Comparison of ENCODE assay signal across 1 cellular context in the genomic region with DNA sequence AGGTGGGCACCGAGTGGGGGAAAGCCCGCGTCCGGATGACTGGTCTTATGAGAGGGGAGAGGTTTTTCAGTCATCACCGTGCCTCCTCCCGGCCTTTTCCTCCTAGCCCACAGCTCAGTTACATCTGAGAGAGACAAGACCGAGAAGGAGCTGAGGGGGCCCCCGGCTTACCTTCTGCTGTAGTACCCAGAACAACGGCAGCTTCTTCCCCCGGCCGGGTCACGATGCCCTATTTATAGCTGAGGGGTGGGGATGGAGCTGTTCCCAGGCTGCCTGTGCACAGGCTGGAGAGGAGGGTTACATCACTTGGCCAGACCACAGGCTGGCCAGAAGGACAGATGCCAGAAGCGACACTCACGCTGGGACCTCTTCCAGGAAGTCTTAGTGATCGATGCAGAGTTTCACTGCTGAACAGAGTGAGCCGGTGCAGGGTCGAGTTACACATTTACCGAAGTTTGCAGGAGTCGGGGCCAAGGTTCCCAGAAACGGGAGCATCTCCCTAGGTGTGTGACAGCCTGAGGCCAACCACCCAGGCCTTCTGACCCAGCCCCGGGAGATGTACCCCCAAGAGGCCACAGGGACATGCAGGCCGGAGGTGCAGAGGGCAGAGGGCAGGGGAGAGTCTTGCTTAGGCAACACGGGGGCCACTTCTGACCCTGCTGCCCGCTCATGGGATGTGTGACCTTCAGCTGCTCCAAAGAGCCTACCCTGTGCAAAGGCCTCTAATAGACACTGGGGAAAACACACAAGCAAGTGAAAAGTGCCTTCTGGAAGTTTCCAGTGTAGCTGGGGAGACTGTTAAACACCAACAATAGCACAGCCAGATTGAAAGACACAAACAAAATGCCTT.
A peak's percentile ranks its signal among the peaks of the same experiment; 100 is the strongest.
TF ChIP-seq lines count a peak whose summit lies in the region.

A gene (minus strand): TSS at position 208 of the 850 bp plus-strand sequence. CDS start 3,299 bp downstream, outside the sequence.

TF ChIP-seq in HepG2, 621 proteins besides CTCF, POLR2A, EP300 and RAD21 (continued from another document and continues in another):
- TF ChIP-seq, protein P1, sequence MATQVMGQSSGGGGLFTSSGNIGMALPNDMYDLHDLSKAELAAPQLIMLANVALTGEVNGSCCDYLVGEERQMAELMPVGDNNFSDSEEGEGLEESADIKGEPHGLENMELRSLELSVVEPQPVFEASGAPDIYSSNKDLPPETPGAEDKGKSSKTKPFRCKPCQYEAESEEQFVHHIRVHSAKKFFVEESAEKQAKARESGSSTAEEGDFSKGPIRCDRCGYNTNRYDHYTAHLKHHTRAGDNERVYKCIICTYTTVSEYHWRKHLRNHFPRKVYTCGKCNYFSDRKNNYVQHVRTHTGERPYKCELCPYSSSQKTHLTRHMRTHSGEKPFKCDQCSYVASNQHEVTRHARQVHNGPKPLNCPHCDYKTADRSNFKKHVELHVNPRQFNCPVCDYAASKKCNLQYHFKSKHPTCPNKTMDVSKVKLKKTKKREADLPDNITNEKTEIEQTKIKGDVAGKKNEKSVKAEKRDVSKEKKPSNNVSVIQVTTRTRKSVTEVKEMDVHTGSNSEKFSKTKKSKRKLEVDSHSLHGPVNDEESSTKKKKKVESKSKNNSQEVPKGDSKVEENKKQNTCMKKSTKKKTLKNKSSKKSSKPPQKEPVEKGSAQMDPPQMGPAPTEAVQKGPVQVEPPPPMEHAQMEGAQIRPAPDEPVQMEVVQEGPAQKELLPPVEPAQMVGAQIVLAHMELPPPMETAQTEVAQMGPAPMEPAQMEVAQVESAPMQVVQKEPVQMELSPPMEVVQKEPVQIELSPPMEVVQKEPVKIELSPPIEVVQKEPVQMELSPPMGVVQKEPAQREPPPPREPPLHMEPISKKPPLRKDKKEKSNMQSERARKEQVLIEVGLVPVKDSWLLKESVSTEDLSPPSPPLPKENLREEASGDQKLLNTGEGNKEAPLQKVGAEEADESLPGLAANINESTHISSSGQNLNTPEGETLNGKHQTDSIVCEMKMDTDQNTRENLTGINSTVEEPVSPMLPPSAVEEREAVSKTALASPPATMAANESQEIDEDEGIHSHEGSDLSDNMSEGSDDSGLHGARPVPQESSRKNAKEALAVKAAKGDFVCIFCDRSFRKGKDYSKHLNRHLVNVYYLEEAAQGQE (IDR thresholded peaks at IDR 0.05; ENCODE audit: borderline replicate concordance in 1 of 2, low read depth in 1 of 2, low read length in 2 of 2) = peak in 1 of 2 experiments; percentile 57; a peak in 1 of 4 replicates
- TF ChIP-seq ZNF790 (CRISPR knock-in tag; IDR thresholded peaks at IDR 0.05; ENCODE audit: borderline replicate concordance) = 0 out of 2 replicates have a peak, but pooled peaks have one; percentile 37
- TF ChIP-seq, protein P2, sequence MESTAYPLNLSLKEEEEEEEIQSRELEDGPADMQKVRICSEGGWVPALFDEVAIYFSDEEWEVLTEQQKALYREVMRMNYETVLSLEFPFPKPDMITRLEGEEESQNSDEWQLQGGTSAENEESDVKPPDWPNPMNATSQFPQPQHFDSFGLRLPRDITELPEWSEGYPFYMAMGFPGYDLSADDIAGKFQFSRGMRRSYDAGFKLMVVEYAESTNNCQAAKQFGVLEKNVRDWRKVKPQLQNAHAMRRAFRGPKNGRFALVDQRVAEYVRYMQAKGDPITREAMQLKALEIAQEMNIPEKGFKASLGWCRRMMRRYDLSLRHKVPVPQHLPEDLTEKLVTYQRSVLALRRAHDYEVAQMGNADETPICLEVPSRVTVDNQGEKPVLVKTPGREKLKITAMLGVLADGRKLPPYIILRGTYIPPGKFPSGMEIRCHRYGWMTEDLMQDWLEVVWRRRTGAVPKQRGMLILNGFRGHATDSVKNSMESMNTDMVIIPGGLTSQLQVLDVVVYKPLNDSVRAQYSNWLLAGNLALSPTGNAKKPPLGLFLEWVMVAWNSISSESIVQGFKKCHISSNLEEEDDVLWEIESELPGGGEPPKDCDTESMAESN (CRISPR knock-in tag; conservative IDR thresholded peaks at IDR 0.05) = peak; percentile 90
- peak; percentile 91; the same call in 1 of the 2 replicates for TF ChIP-seq NFKBIZ (CRISPR knock-in tag; IDR thresholded peaks at IDR 0.05)
- no peak; the same call in 1 of the 2 replicates for TF ChIP-seq ARID2 (CRISPR knock-in tag; IDR thresholded peaks at IDR 0.05; ENCODE audit: borderline replicate concordance)
- TF ChIP-seq ZFP36L2 (CRISPR knock-in tag; IDR thresholded peaks at IDR 0.05) = 0 out of 2 replicates have a peak, but pooled peaks have one; percentile 9
- peak; percentile 96 for TF ChIP-seq ZNF615 (CRISPR knock-in tag; IDR thresholded peaks at IDR 0.05; ENCODE audit: borderline replicate concordance)
- TF ChIP-seq ZNF747 (CRISPR knock-in tag; IDR thresholded peaks at IDR 0.05; ENCODE audit: borderline replicate concordance) = 0 out of 2 replicates have a peak, but pooled peaks have one; percentile 81
- TF ChIP-seq, protein P3, sequence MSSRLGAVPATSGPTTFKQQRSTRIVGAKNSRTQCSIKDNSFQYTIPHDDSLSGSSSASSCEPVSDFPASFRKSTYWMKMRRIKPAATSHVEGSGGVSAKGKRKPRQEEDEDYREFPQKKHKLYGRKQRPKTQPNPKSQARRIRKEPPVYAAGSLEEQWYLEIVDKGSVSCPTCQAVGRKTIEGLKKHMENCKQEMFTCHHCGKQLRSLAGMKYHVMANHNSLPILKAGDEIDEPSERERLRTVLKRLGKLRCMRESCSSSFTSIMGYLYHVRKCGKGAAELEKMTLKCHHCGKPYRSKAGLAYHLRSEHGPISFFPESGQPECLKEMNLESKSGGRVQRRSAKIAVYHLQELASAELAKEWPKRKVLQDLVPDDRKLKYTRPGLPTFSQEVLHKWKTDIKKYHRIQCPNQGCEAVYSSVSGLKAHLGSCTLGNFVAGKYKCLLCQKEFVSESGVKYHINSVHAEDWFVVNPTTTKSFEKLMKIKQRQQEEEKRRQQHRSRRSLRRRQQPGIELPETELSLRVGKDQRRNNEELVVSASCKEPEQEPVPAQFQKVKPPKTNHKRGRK (CRISPR knock-in tag; IDR thresholded peaks at IDR 0.05) = peak; percentile 19; the same call in 1 of the 2 replicates
- TF ChIP-seq, protein P4, sequence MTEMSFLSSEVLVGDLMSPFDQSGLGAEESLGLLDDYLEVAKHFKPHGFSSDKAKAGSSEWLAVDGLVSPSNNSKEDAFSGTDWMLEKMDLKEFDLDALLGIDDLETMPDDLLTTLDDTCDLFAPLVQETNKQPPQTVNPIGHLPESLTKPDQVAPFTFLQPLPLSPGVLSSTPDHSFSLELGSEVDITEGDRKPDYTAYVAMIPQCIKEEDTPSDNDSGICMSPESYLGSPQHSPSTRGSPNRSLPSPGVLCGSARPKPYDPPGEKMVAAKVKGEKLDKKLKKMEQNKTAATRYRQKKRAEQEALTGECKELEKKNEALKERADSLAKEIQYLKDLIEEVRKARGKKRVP (CRISPR knock-in tag; IDR thresholded peaks at IDR 0.05) = peak in 1 of 2 experiments; percentile 94; a peak in 2 of 4 replicates
- peak; percentile 41; the same call in 1 of the 2 replicates for TF ChIP-seq KAT7 (CRISPR knock-in tag; IDR thresholded peaks at IDR 0.05; ENCODE audit: borderline replicate concordance)
- TF ChIP-seq, protein P5, sequence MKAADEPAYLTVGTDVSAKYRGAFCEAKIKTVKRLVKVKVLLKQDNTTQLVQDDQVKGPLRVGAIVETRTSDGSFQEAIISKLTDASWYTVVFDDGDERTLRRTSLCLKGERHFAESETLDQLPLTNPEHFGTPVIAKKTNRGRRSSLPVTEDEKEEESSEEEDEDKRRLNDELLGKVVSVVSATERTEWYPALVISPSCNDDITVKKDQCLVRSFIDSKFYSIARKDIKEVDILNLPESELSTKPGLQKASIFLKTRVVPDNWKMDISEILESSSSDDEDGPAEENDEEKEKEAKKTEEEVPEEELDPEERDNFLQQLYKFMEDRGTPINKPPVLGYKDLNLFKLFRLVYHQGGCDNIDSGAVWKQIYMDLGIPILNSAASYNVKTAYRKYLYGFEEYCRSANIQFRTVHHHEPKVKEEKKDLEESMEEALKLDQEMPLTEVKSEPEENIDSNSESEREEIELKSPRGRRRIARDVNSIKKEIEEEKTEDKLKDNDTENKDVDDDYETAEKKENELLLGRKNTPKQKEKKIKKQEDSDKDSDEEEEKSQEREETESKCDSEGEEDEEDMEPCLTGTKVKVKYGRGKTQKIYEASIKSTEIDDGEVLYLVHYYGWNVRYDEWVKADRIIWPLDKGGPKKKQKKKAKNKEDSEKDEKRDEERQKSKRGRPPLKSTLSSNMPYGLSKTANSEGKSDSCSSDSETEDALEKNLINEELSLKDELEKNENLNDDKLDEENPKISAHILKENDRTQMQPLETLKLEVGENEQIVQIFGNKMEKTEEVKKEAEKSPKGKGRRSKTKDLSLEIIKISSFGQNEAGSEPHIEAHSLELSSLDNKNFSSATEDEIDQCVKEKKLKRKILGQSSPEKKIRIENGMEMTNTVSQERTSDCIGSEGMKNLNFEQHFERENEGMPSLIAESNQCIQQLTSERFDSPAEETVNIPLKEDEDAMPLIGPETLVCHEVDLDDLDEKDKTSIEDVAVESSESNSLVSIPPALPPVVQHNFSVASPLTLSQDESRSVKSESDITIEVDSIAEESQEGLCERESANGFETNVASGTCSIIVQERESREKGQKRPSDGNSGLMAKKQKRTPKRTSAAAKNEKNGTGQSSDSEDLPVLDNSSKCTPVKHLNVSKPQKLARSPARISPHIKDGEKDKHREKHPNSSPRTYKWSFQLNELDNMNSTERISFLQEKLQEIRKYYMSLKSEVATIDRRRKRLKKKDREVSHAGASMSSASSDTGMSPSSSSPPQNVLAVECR (CRISPR knock-in tag; IDR thresholded peaks at IDR 0.05; ENCODE audit: borderline replicate concordance) = peak; percentile 90; the same call in 1 of the 2 replicates
- TF ChIP-seq TP53 (CRISPR knock-in tag; conservative IDR thresholded peaks at IDR 0.05) = no peak
- TF ChIP-seq SNAI1 (CRISPR knock-in tag; IDR thresholded peaks at IDR 0.05; ENCODE audit: borderline replicate concordance) = peak; percentile 97
- no peak for TF ChIP-seq HNRNPK (IDR thresholded peaks at IDR 0.05; ENCODE audit: low read depth, low read length, poor library complexity, severe bottlenecking)
- TF ChIP-seq ZEB1 (IDR thresholded peaks at IDR 0.05; ENCODE audit: insufficient replicate concordance, low read depth) = no peak
- no peak for TF ChIP-seq ZFYVE20 (CRISPR knock-in tag; IDR thresholded peaks at IDR 0.05; ENCODE audit: borderline replicate concordance, low read depth)
- no peak for TF ChIP-seq SMYD3 (CRISPR knock-in tag; IDR thresholded peaks at IDR 0.05)
- TF ChIP-seq, protein P6, sequence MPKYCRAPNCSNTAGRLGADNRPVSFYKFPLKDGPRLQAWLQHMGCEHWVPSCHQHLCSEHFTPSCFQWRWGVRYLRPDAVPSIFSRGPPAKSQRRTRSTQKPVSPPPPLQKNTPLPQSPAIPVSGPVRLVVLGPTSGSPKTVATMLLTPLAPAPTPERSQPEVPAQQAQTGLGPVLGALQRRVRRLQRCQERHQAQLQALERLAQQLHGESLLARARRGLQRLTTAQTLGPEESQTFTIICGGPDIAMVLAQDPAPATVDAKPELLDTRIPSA (CRISPR knock-in tag; IDR thresholded peaks at IDR 0.05; ENCODE audit: borderline replicate concordance) = no peak; the same call in 1 of the 2 replicates
- TF ChIP-seq, protein P7, sequence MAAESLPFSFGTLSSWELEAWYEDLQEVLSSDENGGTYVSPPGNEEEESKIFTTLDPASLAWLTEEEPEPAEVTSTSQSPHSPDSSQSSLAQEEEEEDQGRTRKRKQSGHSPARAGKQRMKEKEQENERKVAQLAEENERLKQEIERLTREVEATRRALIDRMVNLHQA (CRISPR knock-in tag; IDR thresholded peaks at IDR 0.05) = no peak
- TF ChIP-seq, protein P8, sequence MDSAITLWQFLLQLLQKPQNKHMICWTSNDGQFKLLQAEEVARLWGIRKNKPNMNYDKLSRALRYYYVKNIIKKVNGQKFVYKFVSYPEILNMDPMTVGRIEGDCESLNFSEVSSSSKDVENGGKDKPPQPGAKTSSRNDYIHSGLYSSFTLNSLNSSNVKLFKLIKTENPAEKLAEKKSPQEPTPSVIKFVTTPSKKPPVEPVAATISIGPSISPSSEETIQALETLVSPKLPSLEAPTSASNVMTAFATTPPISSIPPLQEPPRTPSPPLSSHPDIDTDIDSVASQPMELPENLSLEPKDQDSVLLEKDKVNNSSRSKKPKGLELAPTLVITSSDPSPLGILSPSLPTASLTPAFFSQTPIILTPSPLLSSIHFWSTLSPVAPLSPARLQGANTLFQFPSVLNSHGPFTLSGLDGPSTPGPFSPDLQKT (CRISPR knock-in tag; IDR thresholded peaks at IDR 0.05; ENCODE audit: borderline replicate concordance) = no peak
- no peak for TF ChIP-seq ATRX (CRISPR knock-in tag; IDR thresholded peaks at IDR 0.05; ENCODE audit: borderline replicate concordance)
- TF ChIP-seq ZNF841 (CRISPR knock-in tag; IDR thresholded peaks at IDR 0.05; ENCODE audit: borderline replicate concordance) = no peak
- TF ChIP-seq, protein P9, sequence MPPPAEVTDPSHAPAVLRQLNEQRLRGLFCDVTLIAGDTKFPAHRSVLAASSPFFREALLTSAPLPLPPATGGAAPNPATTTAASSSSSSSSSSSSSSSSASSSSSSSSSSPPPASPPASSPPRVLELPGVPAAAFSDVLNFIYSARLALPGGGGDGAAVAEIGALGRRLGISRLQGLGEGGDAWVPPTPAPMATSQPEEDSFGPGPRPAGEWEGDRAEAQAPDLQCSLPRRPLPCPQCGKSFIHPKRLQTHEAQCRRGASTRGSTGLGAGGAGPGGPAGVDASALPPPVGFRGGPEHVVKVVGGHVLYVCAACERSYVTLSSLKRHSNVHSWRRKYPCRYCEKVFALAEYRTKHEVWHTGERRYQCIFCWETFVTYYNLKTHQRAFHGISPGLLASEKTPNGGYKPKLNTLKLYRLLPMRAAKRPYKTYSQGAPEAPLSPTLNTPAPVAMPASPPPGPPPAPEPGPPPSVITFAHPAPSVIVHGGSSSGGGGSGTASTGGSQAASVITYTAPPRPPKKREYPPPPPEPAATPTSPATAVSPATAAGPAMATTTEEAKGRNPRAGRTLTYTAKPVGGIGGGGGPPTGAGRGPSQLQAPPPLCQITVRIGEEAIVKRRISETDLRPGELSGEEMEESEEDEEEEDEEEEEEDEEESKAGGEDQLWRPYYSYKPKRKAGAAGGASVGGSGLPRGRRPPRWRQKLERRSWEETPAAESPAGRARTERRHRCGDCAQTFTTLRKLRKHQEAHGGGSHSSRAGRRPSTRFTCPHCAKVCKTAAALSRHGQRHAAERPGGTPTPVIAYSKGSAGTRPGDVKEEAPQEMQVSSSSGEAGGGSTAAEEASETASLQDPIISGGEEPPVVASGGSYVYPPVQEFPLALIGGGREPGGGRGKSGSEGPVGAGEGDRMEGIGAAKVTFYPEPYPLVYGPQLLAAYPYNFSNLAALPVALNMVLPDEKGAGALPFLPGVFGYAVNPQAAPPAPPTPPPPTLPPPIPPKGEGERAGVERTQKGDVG (CRISPR knock-in tag; IDR thresholded peaks at IDR 0.05; ENCODE audit: borderline replicate concordance) = peak; percentile 91; the same call in 1 of the 2 replicates
- TF ChIP-seq, protein P10, sequence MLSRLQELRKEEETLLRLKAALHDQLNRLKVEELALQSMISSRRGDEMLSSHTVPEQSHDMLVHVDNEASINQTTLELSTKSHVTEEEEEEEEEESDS (CRISPR knock-in tag; IDR thresholded peaks at IDR 0.05; ENCODE audit: borderline replicate concordance) = no peak
- peak; percentile 45; the same call in 1 of the 2 replicates for TF ChIP-seq PAX8 (CRISPR knock-in tag; IDR thresholded peaks at IDR 0.05; ENCODE audit: borderline replicate concordance)
- TF ChIP-seq MATR3 (CRISPR knock-in tag; IDR thresholded peaks at IDR 0.05) = no peak
- no peak for TF ChIP-seq SMARCE1 (IDR thresholded peaks at IDR 0.05; ENCODE audit: borderline replicate concordance)
- peak; percentile 29 for TF ChIP-seq ZNF256 (CRISPR knock-in tag; conservative IDR thresholded peaks at IDR 0.05)
- peak; percentile 96 for TF ChIP-seq ZNF772 (CRISPR knock-in tag; IDR thresholded peaks at IDR 0.05)
- TF ChIP-seq ZNF891 (CRISPR knock-in tag; IDR thresholded peaks at IDR 0.05) = no peak; the same call in none of the 2 replicates
- TF ChIP-seq TCF12 (IDR thresholded peaks at IDR 0.05) = no peak
- TF ChIP-seq TCF12 (CRISPR knock-in tag; IDR thresholded peaks at IDR 0.05) = peak; percentile 99
- TF ChIP-seq FLYWCH1 (CRISPR knock-in tag; IDR thresholded peaks at IDR 0.05) = no peak
- peak; percentile 97 for TF ChIP-seq POGZ (CRISPR knock-in tag; IDR thresholded peaks at IDR 0.05)
- TF ChIP-seq FIP1L1 (IDR thresholded peaks at IDR 0.05; ENCODE audit: borderline replicate concordance, insufficient read depth, low read depth, low read length) = no peak
